ENCODE assay signal across 8 cellular contexts in genomic region chr20:32538526-32538918, GRCh38. TPM values are rescaled to one million over a fixed set of nuclear protein-coding genes. Genes with fewer than 3 reads are reported as not detected.
A peak's percentile ranks its signal among the peaks of the same experiment; 100 is the strongest.
DNase-seq lines count a peak whose midpoint lies in the region.

No MANE protein-coding gene starts in this region.

- WGBS in mesendoderm (ENCODE audit: extremely low coverage, insufficient coverage, low lambda C conversion rate), result no CpG with 5 or more reads among the region's 15 CpGs

- H3K79me1 ChIP-seq in mesendoderm (ENCODE audit: low read length), result no peaks in the 10 kb centered on the region

- no peaks in the 10 kb centered on the region for H3K36me3 ChIP-seq in mesendoderm (ENCODE audit: control insufficient read depth, insufficient read depth, low read length)

- no peak overlapping the region for H3K4me3 ChIP-seq in mesendoderm (ENCODE audit: low read length)

- H3K27ac ChIP-seq in mesendoderm (ENCODE audit: low read depth, low read length), result peak overlapping the region; percentile 38

- H3K4me3 Mint-ChIP-seq in activated naive CD8-positive, alpha-beta T cell treated with anti-CD3 and anti-CD28 coated beads for 36 hours, result peak overlapping the region; percentile 66

- peak; percentile 23 to 50 (median 46) for DNase-seq in stimulated activated naive CD4-positive, alpha-beta T cell (lab: John Stamatoyannopoulos, UW)
- DNase-seq in stimulated activated naive CD4-positive, alpha-beta T cell treated with Interleukin-2 at 50 U/mL for 16 hours (lab: John Stamatoyannopoulos, UW), result no peak
- DNase-seq in activated naive CD8-positive, alpha-beta T cell treated with anti-CD3 and anti-CD28 coated beads for 36 hours, result no peak
- DNase-seq in mesendoderm (peak; percentile 65), NCI-H446 treated with DMSO at 0.1 percent for 48 hours (lab: John Stamatoyannopoulos, UW) (no peak), AML-193 (lab: John Stamatoyannopoulos, UW) (no peak), globus pallidus (ENCODE audit: low spot score) (no peak), HuH-7 (ENCODE audit: low spot score) (no peak)

- H3K4me1 ChIP-seq in mesendoderm (ENCODE audit: control insufficient read depth, low read depth, low read length), result peaks cover 5% of the 10 kb centered on the region

- no peak overlapping the region for H2BK5ac ChIP-seq in mesendoderm (ENCODE audit: low read length)

- H2BK15ac ChIP-seq in mesendoderm (replicated peaks; ENCODE audit: low read depth), result no peak overlapping the region

- no peak overlapping the region for H3K9ac ChIP-seq in mesendoderm (ENCODE audit: low read length)

- peak overlapping the region; percentile 44 for H3K18ac ChIP-seq in mesendoderm (ENCODE audit: low read length)

- no peaks in the 10 kb centered on the region for H3K27me3 ChIP-seq in mesendoderm (ENCODE audit: insufficient read depth, low read length, poor library complexity)

- no peak overlapping the region for H4K8ac ChIP-seq in mesendoderm (ENCODE audit: low read depth, low read length)

- H3K23ac ChIP-seq in mesendoderm (ENCODE audit: low read length), result no peak overlapping the region

- H2BK120ac ChIP-seq in mesendoderm (ENCODE audit: low read depth, low read length), result no peak overlapping the region

- H3K4ac ChIP-seq in mesendoderm (ENCODE audit: low read depth, low read length), result no peak overlapping the region

- H3K27ac Mint-ChIP-seq in activated naive CD8-positive, alpha-beta T cell treated with anti-CD3 and anti-CD28 coated beads for 36 hours, result peak overlapping the region; percentile 95

- H3K56ac ChIP-seq in mesendoderm (ENCODE audit: low read length), result peak overlapping the region; percentile 54

- peaks cover 6% of the 10 kb centered on the region for H3K36me3 Mint-ChIP-seq in activated naive CD8-positive, alpha-beta T cell treated with anti-CD3 and anti-CD28 coated beads for 36 hours

- H3K9me3 Mint-ChIP-seq in activated naive CD8-positive, alpha-beta T cell treated with anti-CD3 and anti-CD28 coated beads for 36 hours, result no peaks in the 10 kb centered on the region

- no peaks in the 10 kb centered on the region for H3K27me3 Mint-ChIP-seq in activated naive CD8-positive, alpha-beta T cell treated with anti-CD3 and anti-CD28 coated beads for 36 hours

- H4K5ac ChIP-seq in mesendoderm (ENCODE audit: low read length), result no peak overlapping the region

- H3K4me2 ChIP-seq in mesendoderm (ENCODE audit: low read length), result peak overlapping the region; percentile 46

- H3K79me2 ChIP-seq in mesendoderm (ENCODE audit: control insufficient read depth, insufficient read depth, low read length), result no peaks in the 10 kb centered on the region

- H2AK5ac ChIP-seq in mesendoderm (ENCODE audit: low read length), result no peak overlapping the region

- peaks cover 73% of the 10 kb centered on the region for H3K4me1 Mint-ChIP-seq in activated naive CD8-positive, alpha-beta T cell treated with anti-CD3 and anti-CD28 coated beads for 36 hours

RNA-seq across cellular contexts. Expression of gene NOL4L, which starts 46.6 kb away (rescaled TPM):
- 10 to 100 TPM; 15.9 TPM for total RNA-seq in activated naive CD8-positive, alpha-beta T cell treated with anti-CD3 and anti-CD28 coated beads for 36 hours
- 9.5 TPM for polyA plus RNA-seq in mesendoderm (2013, experiment 1 of 2)
- polyA plus RNA-seq in mesendoderm (2013, experiment 2 of 2), result 9.0 TPM

Comparison
In these comparisons a context has a peak if more than half of its experiments do, and no peak if none do; other contexts are left out.
1. DNase-seq: peak in stimulated activated naive CD4-positive, alpha-beta T cell (6 of 6) and mesendoderm (single experiment); none in stimulated activated naive CD4-positive, alpha-beta T cell treated with Interleukin-2 at 50 U/mL for 16 hours (single experiment), activated naive CD8-positive, alpha-beta T cell treated with anti-CD3 and anti-CD28 coated beads for 36 hours (single experiment), NCI-H446 treated with DMSO at 0.1 percent for 48 hours (single experiment), AML-193 (0 of 2), globus pallidus (single experiment) and HuH-7 (single experiment).